In the genomic region with DNA sequence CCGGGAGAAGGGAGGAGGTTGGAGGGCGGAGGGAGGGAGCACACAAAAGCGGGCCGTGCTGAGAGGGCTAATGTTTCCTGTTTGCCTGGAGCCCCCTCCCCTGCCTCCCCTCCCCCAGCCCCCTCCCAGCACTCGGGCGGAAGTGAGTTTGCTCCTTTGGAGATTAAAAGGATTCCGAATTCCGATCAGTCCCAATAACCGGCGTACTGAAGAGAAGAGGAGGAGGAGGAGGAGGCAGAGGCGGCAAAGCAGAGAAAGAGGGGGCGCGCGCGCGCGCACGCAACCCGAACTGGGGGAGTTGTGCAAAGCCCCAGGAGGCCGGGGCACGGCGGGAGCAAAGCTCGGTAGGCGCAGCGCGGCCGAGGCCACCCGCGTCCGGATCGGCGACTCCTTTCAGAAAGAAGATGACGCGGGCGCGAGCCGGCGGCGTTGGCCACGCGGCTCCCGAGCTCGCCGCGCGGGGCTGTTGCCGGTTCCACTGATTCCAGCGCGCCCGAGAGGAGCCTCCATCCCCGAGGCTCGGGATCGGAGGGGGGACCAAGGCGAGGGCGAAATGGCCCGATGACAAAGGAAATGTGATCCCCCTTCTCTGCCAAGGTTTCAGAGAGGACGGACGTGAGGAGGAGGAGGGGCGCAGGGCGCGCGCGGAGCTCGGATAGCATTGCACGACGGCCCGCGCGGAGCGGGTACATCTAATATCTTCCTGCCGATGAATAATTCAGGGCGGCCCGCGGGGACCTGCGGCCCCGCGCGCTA, we compare ENCODE assay signal across 1 cellular context.
TF ChIP-seq lines count a peak whose summit lies in the region.

No MANE protein-coding gene starts in this region.

TF ChIP-seq in HepG2, 621 proteins besides CTCF, POLR2A, EP300 and RAD21 (continued from another document and continues in another):
- TF ChIP-seq ZNF101 (CRISPR knock-in tag; IDR thresholded peaks at IDR 0.05; ENCODE audit: borderline replicate concordance, low read depth) (no peak), MXD4 (CRISPR knock-in tag; IDR thresholded peaks at IDR 0.05) (peak; percentile 70; the same call in 1 of the 2 replicates), PPARG (CRISPR knock-in tag; conservative IDR thresholded peaks at IDR 0.05) (no peak; the same call in 1 of the 2 replicates), ZNF143 (CRISPR knock-in tag; IDR thresholded peaks at IDR 0.05) (no peak), PHF8 (CRISPR knock-in tag; IDR thresholded peaks at IDR 0.05) (no peak; the same call in 1 of the 2 replicates), NFE2L1 (CRISPR knock-in tag; IDR thresholded peaks at IDR 0.05; ENCODE audit: borderline replicate concordance) (no peak), ZNF441 (CRISPR knock-in tag; IDR thresholded peaks at IDR 0.05; ENCODE audit: borderline replicate concordance) (no peak), ATF7 (IDR thresholded peaks at IDR 0.05) (no peak), ATF7 (CRISPR knock-in tag; IDR thresholded peaks at IDR 0.05) (no peak), MED8 (CRISPR knock-in tag; IDR thresholded peaks at IDR 0.05; ENCODE audit: insufficient replicate concordance) (peak; percentile 90), SIX1 (CRISPR knock-in tag; IDR thresholded peaks at IDR 0.05; ENCODE audit: borderline replicate concordance) (0 out of 2 replicates have a peak, but pooled peaks have one; percentile 31), TBX2 (CRISPR knock-in tag; IDR thresholded peaks at IDR 0.05; ENCODE audit: borderline replicate concordance) (peak; percentile 77), NR2F2 (IDR thresholded peaks at IDR 0.05; ENCODE audit: borderline replicate concordance, low read depth) (no peak), PHB2 (IDR thresholded peaks at IDR 0.05; ENCODE audit: partially characterized antibody) (no peak), KMT2B (CRISPR knock-in tag; IDR thresholded peaks at IDR 0.05) (peak; percentile 46; the same call in 1 of the 2 replicates), ZFAT (CRISPR knock-in tag; conservative IDR thresholded peaks at IDR 0.05) (no peak), SMARCE1 (IDR thresholded peaks at IDR 0.05; ENCODE audit: borderline replicate concordance) (no peak), ZNF775 (CRISPR knock-in tag; IDR thresholded peaks at IDR 0.05; ENCODE audit: borderline replicate concordance) (no peak), ZNF558 (CRISPR knock-in tag; IDR thresholded peaks at IDR 0.05; ENCODE audit: borderline replicate concordance) (no peak; the same call in 1 of the 2 replicates), ZFP82 (CRISPR knock-in tag; IDR thresholded peaks at IDR 0.05; ENCODE audit: borderline replicate concordance) (no peak), KMT2A (CRISPR knock-in tag; IDR thresholded peaks at IDR 0.05) (peak; percentile 95), TAF15 (IDR thresholded peaks at IDR 0.05; ENCODE audit: low read depth, low read length, poor library complexity, severe bottlenecking) (peak; percentile 78), ZMAT3 (CRISPR knock-in tag; conservative IDR thresholded peaks at IDR 0.05) (no peak), TGIF2 (CRISPR knock-in tag; IDR thresholded peaks at IDR 0.05) (no peak; the same call in 1 of the 2 replicates), ZFP90 (CRISPR knock-in tag; IDR thresholded peaks at IDR 0.05; ENCODE audit: borderline replicate concordance) (no peak), ADNP (CRISPR knock-in tag; IDR thresholded peaks at IDR 0.05) (no peak), SOX13 (IDR thresholded peaks at IDR 0.05) (no peak), SOX13 (CRISPR knock-in tag; conservative IDR thresholded peaks at IDR 0.05 in 1 of 2, IDR thresholded peaks at IDR 0.05 in 1 of 2) (peak in 1 of 2 experiments; percentile 15; a peak in 1 of 4 replicates), SP2 (CRISPR knock-in tag; IDR thresholded peaks at IDR 0.05) (no peak), IKZF1 (IDR thresholded peaks at IDR 0.05) (no peak)
- TF ChIP-seq, protein P1, sequence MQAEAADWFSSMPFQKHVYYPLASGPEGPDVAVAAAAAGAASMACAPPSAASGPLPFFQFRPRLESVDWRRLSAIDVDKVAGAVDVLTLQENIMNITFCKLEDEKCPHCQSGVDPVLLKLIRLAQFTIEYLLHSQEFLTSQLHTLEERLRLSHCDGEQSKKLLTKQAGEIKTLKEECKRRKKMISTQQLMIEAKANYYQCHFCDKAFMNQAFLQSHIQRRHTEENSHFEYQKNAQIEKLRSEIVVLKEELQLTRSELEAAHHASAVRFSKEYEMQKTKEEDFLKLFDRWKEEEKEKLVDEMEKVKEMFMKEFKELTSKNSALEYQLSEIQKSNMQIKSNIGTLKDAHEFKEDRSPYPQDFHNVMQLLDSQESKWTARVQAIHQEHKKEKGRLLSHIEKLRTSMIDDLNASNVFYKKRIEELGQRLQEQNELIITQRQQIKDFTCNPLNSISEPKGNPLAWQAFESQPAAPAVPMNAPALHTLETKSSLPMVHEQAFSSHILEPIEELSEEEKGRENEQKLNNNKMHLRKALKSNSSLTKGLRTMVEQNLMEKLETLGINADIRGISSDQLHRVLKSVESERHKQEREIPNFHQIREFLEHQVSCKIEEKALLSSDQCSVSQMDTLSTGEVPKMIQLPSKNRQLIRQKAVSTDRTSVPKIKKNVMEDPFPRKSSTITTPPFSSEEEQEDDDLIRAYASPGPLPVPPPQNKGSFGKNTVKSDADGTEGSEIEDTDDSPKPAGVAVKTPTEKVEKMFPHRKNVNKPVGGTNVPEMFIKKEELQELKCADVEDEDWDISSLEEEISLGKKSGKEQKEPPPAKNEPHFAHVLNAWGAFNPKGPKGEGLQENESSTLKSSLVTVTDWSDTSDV (CRISPR knock-in tag; IDR thresholded peaks at IDR 0.05), result peak; percentile 33; the same call in 1 of the 2 replicates
- TF ChIP-seq, protein P2, sequence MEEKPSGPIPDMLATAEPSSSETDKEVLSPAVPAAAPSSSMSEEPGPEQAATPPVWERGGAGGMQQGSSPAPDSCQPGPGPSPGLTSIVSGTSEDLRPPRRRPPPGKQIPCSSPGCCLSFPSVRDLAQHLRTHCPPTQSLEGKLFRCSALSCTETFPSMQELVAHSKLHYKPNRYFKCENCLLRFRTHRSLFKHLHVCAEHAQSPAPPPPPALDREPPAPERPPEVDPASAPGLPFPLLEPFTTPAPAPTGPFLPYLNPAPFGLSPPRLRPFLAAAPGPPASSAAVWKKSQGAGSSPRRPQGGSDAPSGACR (CRISPR knock-in tag; IDR thresholded peaks at IDR 0.05), result no peak
- TF ChIP-seq, protein P3, sequence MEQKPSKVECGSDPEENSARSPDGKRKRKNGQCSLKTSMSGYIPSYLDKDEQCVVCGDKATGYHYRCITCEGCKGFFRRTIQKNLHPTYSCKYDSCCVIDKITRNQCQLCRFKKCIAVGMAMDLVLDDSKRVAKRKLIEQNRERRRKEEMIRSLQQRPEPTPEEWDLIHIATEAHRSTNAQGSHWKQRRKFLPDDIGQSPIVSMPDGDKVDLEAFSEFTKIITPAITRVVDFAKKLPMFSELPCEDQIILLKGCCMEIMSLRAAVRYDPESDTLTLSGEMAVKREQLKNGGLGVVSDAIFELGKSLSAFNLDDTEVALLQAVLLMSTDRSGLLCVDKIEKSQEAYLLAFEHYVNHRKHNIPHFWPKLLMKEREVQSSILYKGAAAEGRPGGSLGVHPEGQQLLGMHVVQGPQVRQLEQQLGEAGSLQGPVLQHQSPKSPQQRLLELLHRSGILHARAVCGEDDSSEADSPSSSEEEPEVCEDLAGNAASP (CRISPR knock-in tag; IDR thresholded peaks at IDR 0.05; ENCODE audit: borderline replicate concordance), result no peak
- TF ChIP-seq, protein P4, sequence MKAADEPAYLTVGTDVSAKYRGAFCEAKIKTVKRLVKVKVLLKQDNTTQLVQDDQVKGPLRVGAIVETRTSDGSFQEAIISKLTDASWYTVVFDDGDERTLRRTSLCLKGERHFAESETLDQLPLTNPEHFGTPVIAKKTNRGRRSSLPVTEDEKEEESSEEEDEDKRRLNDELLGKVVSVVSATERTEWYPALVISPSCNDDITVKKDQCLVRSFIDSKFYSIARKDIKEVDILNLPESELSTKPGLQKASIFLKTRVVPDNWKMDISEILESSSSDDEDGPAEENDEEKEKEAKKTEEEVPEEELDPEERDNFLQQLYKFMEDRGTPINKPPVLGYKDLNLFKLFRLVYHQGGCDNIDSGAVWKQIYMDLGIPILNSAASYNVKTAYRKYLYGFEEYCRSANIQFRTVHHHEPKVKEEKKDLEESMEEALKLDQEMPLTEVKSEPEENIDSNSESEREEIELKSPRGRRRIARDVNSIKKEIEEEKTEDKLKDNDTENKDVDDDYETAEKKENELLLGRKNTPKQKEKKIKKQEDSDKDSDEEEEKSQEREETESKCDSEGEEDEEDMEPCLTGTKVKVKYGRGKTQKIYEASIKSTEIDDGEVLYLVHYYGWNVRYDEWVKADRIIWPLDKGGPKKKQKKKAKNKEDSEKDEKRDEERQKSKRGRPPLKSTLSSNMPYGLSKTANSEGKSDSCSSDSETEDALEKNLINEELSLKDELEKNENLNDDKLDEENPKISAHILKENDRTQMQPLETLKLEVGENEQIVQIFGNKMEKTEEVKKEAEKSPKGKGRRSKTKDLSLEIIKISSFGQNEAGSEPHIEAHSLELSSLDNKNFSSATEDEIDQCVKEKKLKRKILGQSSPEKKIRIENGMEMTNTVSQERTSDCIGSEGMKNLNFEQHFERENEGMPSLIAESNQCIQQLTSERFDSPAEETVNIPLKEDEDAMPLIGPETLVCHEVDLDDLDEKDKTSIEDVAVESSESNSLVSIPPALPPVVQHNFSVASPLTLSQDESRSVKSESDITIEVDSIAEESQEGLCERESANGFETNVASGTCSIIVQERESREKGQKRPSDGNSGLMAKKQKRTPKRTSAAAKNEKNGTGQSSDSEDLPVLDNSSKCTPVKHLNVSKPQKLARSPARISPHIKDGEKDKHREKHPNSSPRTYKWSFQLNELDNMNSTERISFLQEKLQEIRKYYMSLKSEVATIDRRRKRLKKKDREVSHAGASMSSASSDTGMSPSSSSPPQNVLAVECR (CRISPR knock-in tag; IDR thresholded peaks at IDR 0.05; ENCODE audit: borderline replicate concordance), result peak; percentile 58
- TF ChIP-seq, protein P5, sequence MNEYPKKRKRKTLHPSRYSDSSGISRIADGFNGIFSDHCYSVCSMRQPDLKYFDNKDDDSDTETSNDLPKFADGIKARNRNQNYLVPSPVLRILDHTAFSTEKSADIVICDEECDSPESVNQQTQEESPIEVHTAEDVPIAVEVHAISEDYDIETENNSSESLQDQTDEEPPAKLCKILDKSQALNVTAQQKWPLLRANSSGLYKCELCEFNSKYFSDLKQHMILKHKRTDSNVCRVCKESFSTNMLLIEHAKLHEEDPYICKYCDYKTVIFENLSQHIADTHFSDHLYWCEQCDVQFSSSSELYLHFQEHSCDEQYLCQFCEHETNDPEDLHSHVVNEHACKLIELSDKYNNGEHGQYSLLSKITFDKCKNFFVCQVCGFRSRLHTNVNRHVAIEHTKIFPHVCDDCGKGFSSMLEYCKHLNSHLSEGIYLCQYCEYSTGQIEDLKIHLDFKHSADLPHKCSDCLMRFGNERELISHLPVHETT (CRISPR knock-in tag; conservative IDR thresholded peaks at IDR 0.05), result no peak
- TF ChIP-seq, protein P6, sequence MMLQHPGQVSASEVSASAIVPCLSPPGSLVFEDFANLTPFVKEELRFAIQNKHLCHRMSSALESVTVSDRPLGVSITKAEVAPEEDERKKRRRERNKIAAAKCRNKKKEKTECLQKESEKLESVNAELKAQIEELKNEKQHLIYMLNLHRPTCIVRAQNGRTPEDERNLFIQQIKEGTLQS (CRISPR knock-in tag; IDR thresholded peaks at IDR 0.05), result no peak
- TF ChIP-seq, protein P7, sequence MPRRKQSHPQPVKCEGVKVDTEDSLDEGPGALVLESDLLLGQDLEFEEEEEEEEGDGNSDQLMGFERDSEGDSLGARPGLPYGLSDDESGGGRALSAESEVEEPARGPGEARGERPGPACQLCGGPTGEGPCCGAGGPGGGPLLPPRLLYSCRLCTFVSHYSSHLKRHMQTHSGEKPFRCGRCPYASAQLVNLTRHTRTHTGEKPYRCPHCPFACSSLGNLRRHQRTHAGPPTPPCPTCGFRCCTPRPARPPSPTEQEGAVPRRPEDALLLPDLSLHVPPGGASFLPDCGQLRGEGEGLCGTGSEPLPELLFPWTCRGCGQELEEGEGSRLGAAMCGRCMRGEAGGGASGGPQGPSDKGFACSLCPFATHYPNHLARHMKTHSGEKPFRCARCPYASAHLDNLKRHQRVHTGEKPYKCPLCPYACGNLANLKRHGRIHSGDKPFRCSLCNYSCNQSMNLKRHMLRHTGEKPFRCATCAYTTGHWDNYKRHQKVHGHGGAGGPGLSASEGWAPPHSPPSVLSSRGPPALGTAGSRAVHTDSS (CRISPR knock-in tag; conservative IDR thresholded peaks at IDR 0.05), result no peak
- TF ChIP-seq, protein P8, sequence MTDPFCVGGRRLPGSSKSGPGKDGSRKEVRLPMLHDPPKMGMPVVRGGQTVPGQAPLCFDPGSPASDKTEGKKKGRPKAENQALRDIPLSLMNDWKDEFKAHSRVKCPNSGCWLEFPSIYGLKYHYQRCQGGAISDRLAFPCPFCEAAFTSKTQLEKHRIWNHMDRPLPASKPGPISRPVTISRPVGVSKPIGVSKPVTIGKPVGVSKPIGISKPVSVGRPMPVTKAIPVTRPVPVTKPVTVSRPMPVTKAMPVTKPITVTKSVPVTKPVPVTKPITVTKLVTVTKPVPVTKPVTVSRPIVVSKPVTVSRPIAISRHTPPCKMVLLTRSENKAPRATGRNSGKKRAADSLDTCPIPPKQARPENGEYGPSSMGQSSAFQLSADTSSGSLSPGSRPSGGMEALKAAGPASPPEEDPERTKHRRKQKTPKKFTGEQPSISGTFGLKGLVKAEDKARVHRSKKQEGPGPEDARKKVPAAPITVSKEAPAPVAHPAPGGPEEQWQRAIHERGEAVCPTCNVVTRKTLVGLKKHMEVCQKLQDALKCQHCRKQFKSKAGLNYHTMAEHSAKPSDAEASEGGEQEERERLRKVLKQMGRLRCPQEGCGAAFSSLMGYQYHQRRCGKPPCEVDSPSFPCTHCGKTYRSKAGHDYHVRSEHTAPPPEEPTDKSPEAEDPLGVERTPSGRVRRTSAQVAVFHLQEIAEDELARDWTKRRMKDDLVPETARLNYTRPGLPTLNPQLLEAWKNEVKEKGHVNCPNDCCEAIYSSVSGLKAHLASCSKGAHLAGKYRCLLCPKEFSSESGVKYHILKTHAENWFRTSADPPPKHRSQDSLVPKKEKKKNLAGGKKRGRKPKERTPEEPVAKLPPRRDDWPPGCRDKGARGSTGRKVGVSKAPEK (CRISPR knock-in tag; IDR thresholded peaks at IDR 0.05; ENCODE audit: borderline replicate concordance), result no peak; the same call in 1 of the 2 replicates
- TF ChIP-seq, protein P9, sequence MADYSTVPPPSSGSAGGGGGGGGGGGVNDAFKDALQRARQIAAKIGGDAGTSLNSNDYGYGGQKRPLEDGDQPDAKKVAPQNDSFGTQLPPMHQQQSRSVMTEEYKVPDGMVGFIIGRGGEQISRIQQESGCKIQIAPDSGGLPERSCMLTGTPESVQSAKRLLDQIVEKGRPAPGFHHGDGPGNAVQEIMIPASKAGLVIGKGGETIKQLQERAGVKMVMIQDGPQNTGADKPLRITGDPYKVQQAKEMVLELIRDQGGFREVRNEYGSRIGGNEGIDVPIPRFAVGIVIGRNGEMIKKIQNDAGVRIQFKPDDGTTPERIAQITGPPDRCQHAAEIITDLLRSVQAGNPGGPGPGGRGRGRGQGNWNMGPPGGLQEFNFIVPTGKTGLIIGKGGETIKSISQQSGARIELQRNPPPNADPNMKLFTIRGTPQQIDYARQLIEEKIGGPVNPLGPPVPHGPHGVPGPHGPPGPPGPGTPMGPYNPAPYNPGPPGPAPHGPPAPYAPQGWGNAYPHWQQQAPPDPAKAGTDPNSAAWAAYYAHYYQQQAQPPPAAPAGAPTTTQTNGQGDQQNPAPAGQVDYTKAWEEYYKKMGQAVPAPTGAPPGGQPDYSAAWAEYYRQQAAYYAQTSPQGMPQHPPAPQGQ (CRISPR knock-in tag; IDR thresholded peaks at IDR 0.05; ENCODE audit: borderline replicate concordance), result no peak
